ENCODE assay signal across 8 cellular contexts in the genomic region with DNA sequence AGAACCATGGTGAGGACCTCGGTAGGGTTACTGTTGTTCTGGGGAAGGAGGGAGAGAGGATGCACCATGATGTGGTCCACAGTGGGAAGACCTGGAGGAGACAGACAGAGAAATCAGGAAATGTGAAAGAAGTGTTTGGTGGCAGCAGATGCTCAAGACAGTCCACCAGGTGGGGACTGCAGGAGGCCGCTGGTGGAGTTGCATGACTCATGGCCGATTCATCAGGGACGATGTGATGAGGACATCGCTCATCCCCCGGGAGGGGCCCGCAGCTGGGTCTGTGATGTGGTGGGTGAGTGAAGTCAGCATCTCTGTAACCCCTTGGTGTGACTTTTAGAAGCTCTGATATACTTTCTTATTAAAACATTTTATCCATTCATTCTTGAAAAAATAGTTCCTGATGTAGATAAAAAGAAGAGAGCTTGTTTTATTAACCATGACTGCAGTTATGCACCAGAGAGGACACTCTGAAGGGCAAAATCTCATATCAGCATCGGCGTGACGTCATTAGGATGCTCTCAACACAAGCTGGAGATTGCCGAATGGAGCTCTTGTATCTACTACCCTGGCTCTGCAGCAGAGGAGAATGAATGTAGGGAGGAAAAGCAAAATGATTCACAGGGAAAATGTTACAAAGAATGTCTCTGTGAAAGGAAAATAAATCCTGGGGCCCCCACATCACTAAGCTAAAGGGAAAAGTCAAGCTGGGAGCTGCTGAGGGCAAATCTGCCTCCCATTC.
DNase-seq lines count a peak whose midpoint lies in the region; ATAC-seq lines count a peak whose summit lies in the region.

No MANE protein-coding gene starts in this region.

- ATAC-seq in effector memory CD8-positive, alpha-beta T cell (replicated peaks) = no peak

- in situ Hi-C loops in Caki2 (cut with HindIII; ENCODE audit: low pct_unique_long_range_greater_than_20kb, low sequenced_read_pairs) = no loop called here

- no peaks in the 10 kb centered on the region for H3K27me3 Mint-ChIP-seq in effector memory CD8-positive, alpha-beta T cell

- no peaks in the 10 kb centered on the region for H3K9me3 Mint-ChIP-seq in effector memory CD8-positive, alpha-beta T cell

- H3K4me1 Mint-ChIP-seq in effector memory CD8-positive, alpha-beta T cell (ENCODE audit: low read depth in 2 of 2) = peaks cover 7 to 9% of the 10 kb centered on the region in 2 donors

- DNase-seq in Caki2 (ENCODE audit: low read depth) = peak; percentile 35
- peak; percentile 13 for DNase-seq in NAMALWA (ENCODE audit: low spot score)
- peak; percentile 73 for DNase-seq in astrocyte of the hippocampus (ENCODE audit: low read depth, low spot score)
- peak; percentile 8 for DNase-seq in pulmonary artery endothelial cell (ENCODE audit: low read depth, low spot score)
- DNase-seq in NCI-H748 (lab: John Stamatoyannopoulos, UW; ENCODE audit: unreplicated experiment) = no peak
- no peak for DNase-seq in T-helper 1 cell
- no peak for DNase-seq in effector memory CD8-positive, alpha-beta T cell
- no peak for DNase-seq in NCI-H1105 treated with DMSO at 0.1 percent for 48 hours (lab: John Stamatoyannopoulos, UW)

- H3K36me3 Mint-ChIP-seq in effector memory CD8-positive, alpha-beta T cell (ENCODE audit: insufficient read depth) = peaks cover 2% of the 10 kb centered on the region

- H3K27ac Mint-ChIP-seq in effector memory CD8-positive, alpha-beta T cell = peak overlapping the region in 1 of 2 donors; percentile 49

- no peak overlapping the region for H3K4me3 Mint-ChIP-seq in effector memory CD8-positive, alpha-beta T cell

Comparison
In these comparisons a context has a peak if more than half of its experiments do, and no peak if none do; other contexts are left out.
1. DNase-seq: peak in Caki2 (single experiment), NAMALWA (single experiment), astrocyte of the hippocampus (single experiment) and pulmonary artery endothelial cell (single experiment); none in NCI-H748 (single experiment), T-helper 1 cell (0 of 5), effector memory CD8-positive, alpha-beta T cell (0 of 3) and NCI-H1105 treated with DMSO at 0.1 percent for 48 hours (single experiment).